ENCODE assay signal across 16 cellular contexts in the genomic region with DNA sequence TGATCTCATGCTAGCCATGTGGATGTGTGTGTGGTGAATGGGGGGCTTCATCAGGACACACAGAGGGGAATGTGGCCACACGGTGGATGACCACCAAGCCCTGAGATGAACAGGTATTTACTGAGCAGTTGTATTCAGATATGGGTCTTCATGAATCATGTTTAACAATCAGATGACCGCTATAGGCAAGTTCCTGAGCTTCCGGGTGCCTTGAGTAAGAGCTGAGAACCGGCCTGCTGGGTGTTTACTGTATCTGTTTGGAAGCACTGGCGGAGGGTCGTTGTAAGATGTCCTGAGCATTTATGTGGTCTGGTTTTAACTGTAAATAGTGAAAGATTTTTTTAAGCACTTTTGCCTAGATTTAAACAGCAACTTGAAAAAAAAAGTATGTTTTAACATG. TPM values are rescaled to one million over a fixed set of nuclear protein-coding genes. Genes with fewer than 3 reads are reported as not detected.
DNase-seq lines count a peak whose midpoint lies in the region; ATAC-seq, FAIRE-seq and TF ChIP-seq lines count a peak whose summit lies in the region.
"Had no signal": no experiment of that assay in that cellular context is flagged by ENCODE, and none has a peak within 500 bp of the region (broad histone marks: within the 10 kb centered on the region; RNA-seq: fewer than 3 reads in every experiment).

No MANE protein-coding gene starts in this region.

- POLR2A ChIA-PET in MCF 10A (lab: Yijun Ruan, JAX): interaction anchor here (0.6 to 1.0 kb wide), 3 partner anchors 70 to 233 kb away, joined by 3 to 4 read pairs (median 3); no protein-coding TSS in a partner anchor

- H3K4me2 ChIP-seq in mammary epithelial cell (ENCODE audit: insufficient read depth, low read depth, low read length): no peak overlapping the region
- H3K4me2 ChIP-seq: BLaER1 had no signal

- H4K20me1 ChIP-seq in mammary epithelial cell (ENCODE audit: insufficient read depth, low read length): no peaks in the 10 kb centered on the region

- no peak for TF ChIP-seq POLR2A in GM12891 (IDR thresholded peaks at IDR 0.05; ENCODE audit: low read depth, low read length)

- dilution Hi-C loops in mammary epithelial cell (cut with HindIII; ENCODE audit: low sequenced_read_pairs): no loop called here

- H3K9ac ChIP-seq in mammary epithelial cell (ENCODE audit: insufficient read depth, low read length): no peak overlapping the region
- H3K9ac ChIP-seq: BLaER1 had no signal

- ATAC-seq in activated T-helper 17 cell treated with anti-CD3 and anti-CD28 coated beads, Interleukin-2, amount 50 U/mL, for 72 hours (replicated peaks): no peak

- H3K27ac Mint-ChIP-seq in MCF 10A (ENCODE audit: low read depth, unreplicated experiment) (no peak overlapping the region), immature natural killer cell (peak overlapping the region in 4 of 6 donors; percentile 8 to 40 (median 30))
- H3K27ac Mint-ChIP-seq in activated T-helper 17 cell treated with anti-CD3 and anti-CD28 coated beads, Interleukin-2, amount 50 U/mL, for 72 hours: peak overlapping the region; percentile 4
- H3K27ac Mint-ChIP-seq: HFFc6 had no signal

- H3K4me1 Mint-ChIP-seq in MCF 10A (ENCODE audit: insufficient read depth, unreplicated experiment): peaks cover 13% of the 10 kb centered on the region
- no peaks in the 10 kb centered on the region for H3K4me1 Mint-ChIP-seq in activated T-helper 17 cell treated with anti-CD3 and anti-CD28 coated beads, Interleukin-2, amount 50 U/mL, for 72 hours
- peaks cover 15 to 30% of the 10 kb centered on the region in 2 donors for H3K4me1 Mint-ChIP-seq in immature natural killer cell

- H3K4me3 Mint-ChIP-seq in MCF 10A (ENCODE audit: unreplicated experiment): no peak overlapping the region
- no peak overlapping the region for H3K4me3 Mint-ChIP-seq in activated T-helper 17 cell treated with anti-CD3 and anti-CD28 coated beads, Interleukin-2, amount 50 U/mL, for 72 hours
- no peak overlapping the region for H3K4me3 Mint-ChIP-seq in immature natural killer cell
- H3K4me3 Mint-ChIP-seq: CD8-positive, alpha-beta memory T cell; HFFc6 had no signal

- H3K27me3 ChIP-seq in mammary epithelial cell (ENCODE audit: insufficient read depth, low read length): no peaks in the 10 kb centered on the region
- H3K27me3 ChIP-seq: BLaER1 had no signal

- H3K4me3 ChIP-seq in mammary epithelial cell (replicated peaks in 1 of 3; ENCODE audit: insufficient read depth in 1 of 3, low read depth in 2 of 3, low read length in 3 of 3): no peak overlapping the region
- H3K4me3 ChIP-seq: BLaER1, HAP-1 had no signal

- TSS peak; percentile 3 for BruUV-seq in mammary epithelial cell (replicated peaks; lab: Mats Ljungman, UMichigan)
- BruUV-seq in MCF 10A (replicated peaks; lab: Mats Ljungman, UMichigan): no TSS peak

- peaks cover 5% of the 10 kb centered on the region for H3K36me3 ChIP-seq in mammary epithelial cell (ENCODE audit: insufficient read depth, low read length)

- H3K9me3 ChIP-seq in mammary epithelial cell (replicated peaks; ENCODE audit: insufficient read depth, low read length): no peaks in the 10 kb centered on the region
- H3K9me3 ChIP-seq: BLaER1, Caco-2, HAP-1 had no signal

- intact Hi-C loops in mammary epithelial cell (cut with micrococcal nuclease) (no loop called here), MCF 10A (cut with micrococcal nuclease) (no loop called here)

- no peak overlapping the region for H2AFZ ChIP-seq in mammary epithelial cell (ENCODE audit: low read depth, low read length)

- H3K27ac ChIP-seq in mammary epithelial cell (ENCODE audit: insufficient read depth, low read depth, low read length): no peak overlapping the region
- H3K27ac ChIP-seq: BLaER1, HL-60 had no signal

- FAIRE-seq in RCC 7860 (lab: Jason Lieb, UNC) (no peak), GM12891 (lab: Jason Lieb, UNC) (no peak)
- FAIRE-seq: H1 had no signal

- H3K4me1 ChIP-seq in mammary epithelial cell (ENCODE audit: insufficient read depth, low read length): no peaks in the 10 kb centered on the region
- H3K4me1 ChIP-seq: BLaER1, Caco-2, HAP-1 had no signal

- H3K79me2 ChIP-seq in mammary epithelial cell (ENCODE audit: insufficient read depth, low read length): no peaks in the 10 kb centered on the region

- H3K9me3 Mint-ChIP-seq in MCF 10A (ENCODE audit: unreplicated experiment) (no peaks in the 10 kb centered on the region), immature natural killer cell (no peaks in the 10 kb centered on the region)
- no peaks in the 10 kb centered on the region for H3K9me3 Mint-ChIP-seq in activated T-helper 17 cell treated with anti-CD3 and anti-CD28 coated beads, Interleukin-2, amount 50 U/mL, for 72 hours
- H3K9me3 Mint-ChIP-seq: CD8-positive, alpha-beta memory T cell; HFFc6 had no signal

- H3K36me3 Mint-ChIP-seq in MCF 10A (ENCODE audit: insufficient read depth, unreplicated experiment) (peaks cover 60% of the 10 kb centered on the region), immature natural killer cell (peaks cover 7 to 22% (median 8%) of the 10 kb centered on the region in 3 donors)
- H3K36me3 Mint-ChIP-seq in activated T-helper 17 cell treated with anti-CD3 and anti-CD28 coated beads, Interleukin-2, amount 50 U/mL, for 72 hours (ENCODE audit: low read depth): peaks cover 68% of the 10 kb centered on the region

- no peak for DNase-seq in mammary epithelial cell
- DNase-seq in MCF 10A (ENCODE audit: unreplicated experiment): no peak
- DNase-seq in immature natural killer cell: no peak
- no peak for DNase-seq in RCC 7860 (ENCODE audit: low spot score)
- DNase-seq in GM12891 (ENCODE audit: insufficient read length, low spot score): no peak
- DNase-seq: AML-193; Caco-2; CD8-positive, alpha-beta memory T cell; DND-41; GDM1; HFFc6 had no signal

- TF ChIP-seq CTCF in mammary epithelial cell (conservative IDR thresholded peaks at IDR 0.05 in 1 of 2, IDR thresholded peaks at IDR 0.05 in 1 of 2; ENCODE audit: extremely low read depth in 1 of 2, insufficient read depth in 1 of 2, low read depth in 1 of 2, low read length in 2 of 2) (no peak), MCF 10A (IDR thresholded peaks at IDR 0.05; ENCODE audit: unreplicated experiment) (no peak)

- WGBS in mammary epithelial cell (ENCODE audit: low coverage, missing lambda C conversion rate): 89% methylated on average over 6 of the region's 6 CpGs

- CTCF ChIA-PET in mammary epithelial cell (lab: Charles Lee; ENCODE audit: low non-redundant PET): no interaction called here
- CTCF ChIA-PET in MCF 10A (lab: Yijun Ruan, JAX): interaction anchor here (1.1 to 1.7 kb wide), 2 partner anchors 17 to 111 kb away, joined by 3 to 5 read pairs; no protein-coding TSS in a partner anchor

- H3K27me3 Mint-ChIP-seq in MCF 10A (ENCODE audit: insufficient read depth, unreplicated experiment): no peaks in the 10 kb centered on the region
- no peaks in the 10 kb centered on the region for H3K27me3 Mint-ChIP-seq in activated T-helper 17 cell treated with anti-CD3 and anti-CD28 coated beads, Interleukin-2, amount 50 U/mL, for 72 hours
- peaks cover 0 to 10% (median 5%) of the 10 kb centered on the region in 3 donors for H3K27me3 Mint-ChIP-seq in immature natural killer cell (ENCODE audit: low read depth in 3 of 3)
- H3K27me3 Mint-ChIP-seq: CD8-positive, alpha-beta memory T cell had no signal

- in situ Hi-C loops in mammary epithelial cell (cut with MboI; ENCODE audit: low sequenced_read_pairs in 2 of 2): no loop called here

TF ChIP-seq in GM12891, 5 proteins besides CTCF, POLR2A, EP300 and RAD21:
- TF ChIP-seq POU2F2 (IDR thresholded peaks at IDR 0.05; ENCODE audit: low read depth, low read length) (no peak), SPI1 (IDR thresholded peaks at IDR 0.05; ENCODE audit: low read depth, low read length) (no peak), PAX5 (IDR thresholded peaks at IDR 0.05; ENCODE audit: insufficient read depth, low read length, severe bottlenecking) (no peak), TAF1 (IDR thresholded peaks at IDR 0.05; ENCODE audit: low read depth, low read length) (no peak), POLR2AphosphoS5 (IDR thresholded peaks at IDR 0.05; ENCODE audit: low read depth, low read length) (no peak)

RNA-seq across cellular contexts. Expression of a gene that starts 43.9 kb away (rescaled TPM):
- 10 to 100 TPM; 20.5 to 80.6 TPM for total RNA-seq in mammary epithelial cell
- polyA plus RNA-seq in mammary epithelial cell: 67.2 TPM
- not detected for polyA minus RNA-seq in mammary epithelial cell
- 72.5 and 83.8 TPM in 2 replicates for total RNA-seq in MCF 10A (2022)
- total RNA-seq in activated T-helper 17 cell treated with anti-CD3 and anti-CD28 coated beads, Interleukin-2, amount 50 U/mL, for 72 hours: 10 to 100 TPM; 35.7 to 51.7 TPM
- 10 to 100 TPM; 36.7 to 64.7 (median 57.8) TPM for polyA plus RNA-seq in immature natural killer cell
- 93.4 TPM for polyA plus RNA-seq in GM12891 (2012; ENCODE audit: low read depth, missing spikeins)
